Comparison of ENCODE assay signal across 7 cellular contexts in the genomic region with DNA sequence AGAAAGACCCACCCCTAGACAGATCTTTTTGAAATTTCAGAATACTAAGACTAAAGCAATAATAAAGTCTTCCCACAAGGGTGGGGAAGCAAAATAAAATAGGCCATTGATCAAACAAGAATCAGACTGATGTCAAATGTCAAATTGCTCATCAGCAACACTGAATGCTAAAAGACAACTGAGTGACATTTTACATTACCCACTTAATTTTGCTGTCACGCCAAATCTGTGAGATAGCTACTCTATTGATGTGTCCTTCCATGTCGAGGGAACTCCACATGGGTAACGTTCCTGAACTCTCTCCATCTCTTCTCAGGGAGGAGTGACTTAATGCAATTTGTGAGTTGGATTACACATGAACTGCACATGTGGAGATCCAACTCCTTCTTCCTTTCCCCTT.
"Had no signal": no experiment of that assay in that cellular context is flagged by ENCODE, and none has a peak within 500 bp of the region (broad histone marks: within the 10 kb centered on the region; RNA-seq: fewer than 3 reads in every experiment).

No MANE protein-coding gene starts in this region.

- DNase-seq: GOT3, H9, HCEC 1CT, IMR-90, KBM-7 had no signal

- FAIRE-seq: H54, HTR-8/SVneo had no signal

- H3K9me3 Mint-ChIP-seq: H9 had no signal

- H3K27ac Mint-ChIP-seq: H9 had no signal

- H3K4me3 Mint-ChIP-seq: H9 had no signal
